ENCODE assay signal across 7 cellular contexts in the genomic region with DNA sequence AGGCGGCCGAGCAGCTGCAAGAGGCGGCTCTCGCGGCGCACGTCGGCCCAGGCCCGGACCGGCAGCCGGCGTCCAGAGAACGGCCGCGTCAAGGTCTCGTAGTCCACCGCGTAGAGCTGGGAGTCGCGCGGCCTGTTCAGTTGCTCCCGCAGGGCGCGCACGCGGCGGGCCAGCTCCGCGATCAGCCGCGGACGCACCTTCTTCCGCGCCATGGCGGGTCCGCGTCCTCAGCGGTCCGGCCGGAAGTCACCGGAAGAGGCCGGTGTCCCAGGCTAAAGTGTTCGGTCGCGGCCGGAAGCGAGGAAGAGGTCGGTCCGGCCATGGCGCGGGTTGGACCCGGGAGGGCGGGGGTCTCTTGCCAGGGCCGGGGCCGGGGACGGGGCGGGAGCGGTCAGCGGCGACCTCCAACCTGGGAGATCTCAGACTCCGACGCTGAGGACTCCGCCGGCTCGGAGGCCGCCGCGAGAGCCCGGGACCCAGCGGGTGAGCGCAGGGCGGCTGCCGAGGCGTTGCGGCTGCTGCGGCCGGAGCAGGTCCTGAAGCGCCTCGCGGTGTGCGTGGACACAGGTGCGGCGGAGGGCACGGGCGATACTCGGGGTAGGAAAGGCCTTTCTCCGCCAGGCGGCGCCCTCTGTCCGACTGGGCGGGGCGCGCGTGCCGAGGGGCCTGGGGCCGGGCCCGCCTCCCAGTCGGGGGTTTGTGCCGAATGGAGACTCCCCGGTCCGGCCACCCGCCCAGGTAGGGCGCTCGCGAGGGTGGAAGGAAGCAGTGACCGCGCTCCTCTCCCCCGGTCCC. TPM values are rescaled to one million over a fixed set of nuclear protein-coding genes. Genes with fewer than 3 reads are reported as not detected.
DNase-seq lines count a peak whose midpoint lies in the region; ATAC-seq, FAIRE-seq and TF ChIP-seq lines count a peak whose summit lies in the region.

A gene (minus strand): TSS at position 227 of the 795 bp plus-strand sequence. CDS start 15 bp downstream, at position 212.

- peak within 1 kb of the TSS; percentile 98 for H3K27ac ChIP-seq in colonic mucosa

- FAIRE-seq in GM18507 (lab: Jason Lieb, UNC), result peak; percentile 79

- peak; percentile 36 for ATAC-seq in HG03108 (IDR thresholded peaks at IDR 0.05; ENCODE audit: unreplicated experiment)

- H3K4me1 ChIP-seq in colonic mucosa, result peaks cover 11% of the 10 kb centered on the region

- H3K27me3 ChIP-seq in colonic mucosa, result no peaks in the 10 kb centered on the region

- peak within 1 kb of the TSS; percentile 96 for H3K4me3 ChIP-seq in colonic mucosa

- H3K9me3 ChIP-seq in colonic mucosa, result no peaks in the 10 kb centered on the region

- no peaks in the 10 kb centered on the region for H3K36me3 ChIP-seq in colonic mucosa

- TF ChIP-seq CTCF in colonic mucosa (IDR thresholded peaks at IDR 0.05), result peak; percentile 81

- DNase-seq in GM18507 (ENCODE audit: extremely low spot score, insufficient read length, low read depth), result peak; percentile 77
- peak; percentile 35 for DNase-seq in NCI-H446 treated with DMSO at 0.1 percent for 48 hours (lab: John Stamatoyannopoulos, UW)
- peak; percentile 74 to 79 for DNase-seq in activated CD4-positive, alpha-beta T cell treated with anti-CD3 and anti-CD28 coated beads for 4 hours
- peak; percentile 85 for DNase-seq in colonic mucosa
- DNase-seq in left kidney (ENCODE audit: low read depth, low spot score), result peak; percentile 95
- peak; percentile 84 for DNase-seq in stimulated activated CD4-positive, alpha-beta T cell treated with anti-CD3 and anti-CD28 coated beads, Interleukin-1b, Interleukin-23, amount 100 ng/mL, for 48 hours

- peak within 1 kb of the TSS; percentile 80 to 95 for H3K9ac ChIP-seq in colonic mucosa (ENCODE audit: low read depth in 2 of 2, low read length in 2 of 2)

- intact Hi-C loops in colonic mucosa (cut with DNase I), result loop anchor here (5.0 kb wide), 1 partner anchor 161 kb away; a partner anchor contains a TSS

RNA-seq across cellular contexts. Expression of the gene that starts here (rescaled TPM):
- total RNA-seq in colonic mucosa, result 100 to 1,000 TPM; 106 to 227 TPM

Comparison
In these comparisons a context has a peak if more than half of its experiments do, and no peak if none do; other contexts are left out.
1. Peak in every context shown above with its lines: DNase-seq, ATAC-seq, H3K4me3 ChIP-seq and H3K27ac ChIP-seq.
2. DNase-seq: peak in every context shown above with its lines; median percentile 95 in left kidney; 85 in colonic mucosa; 84 in stimulated activated CD4-positive, alpha-beta T cell treated with anti-CD3 and anti-CD28 coated beads, Interleukin-1b, Interleukin-23, amount 100 ng/mL, for 48 hours; 77 in GM18507; 76 in activated CD4-positive, alpha-beta T cell treated with anti-CD3 and anti-CD28 coated beads for 4 hours; 35 in NCI-H446 treated with DMSO at 0.1 percent for 48 hours.